Comparison of ENCODE assay signal across 8 cellular contexts in the genomic region with DNA sequence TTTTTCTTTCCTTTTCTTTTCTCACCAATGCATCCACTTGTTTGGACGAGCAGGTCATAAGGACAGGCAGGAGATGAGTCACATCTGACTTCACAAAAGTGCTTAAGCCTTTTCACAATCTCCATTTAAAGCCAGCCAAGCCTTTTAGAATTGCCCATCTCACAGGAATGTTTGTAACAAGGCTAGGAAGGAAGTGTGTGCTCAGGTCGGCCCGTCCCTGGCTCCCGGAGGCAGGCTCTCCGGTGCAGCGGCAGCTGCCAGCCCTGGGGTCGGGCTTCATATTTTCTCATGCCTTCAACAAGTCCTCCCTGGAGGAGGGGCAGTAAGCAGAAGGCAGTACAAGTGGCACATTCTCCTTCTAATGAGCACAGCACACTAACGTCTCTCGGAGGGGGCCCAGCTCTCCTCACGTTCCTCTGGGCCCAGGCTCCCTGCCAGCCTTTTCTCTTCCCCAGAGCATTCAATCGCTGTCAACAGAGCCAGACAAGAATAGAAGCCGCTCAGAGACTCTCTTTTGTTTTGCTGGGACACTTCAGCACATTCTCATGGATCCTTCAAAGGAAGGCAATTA.
A peak's percentile ranks its signal among the peaks of the same experiment; 100 is the strongest.
DNase-seq lines count a peak whose midpoint lies in the region; ATAC-seq and TF ChIP-seq lines count a peak whose summit lies in the region.

No MANE protein-coding gene starts in this region.

- no peak overlapping the region for H3K4me3 ChIP-seq in GM06990 (replicated peaks; ENCODE audit: low read depth, low read length)

- peak; percentile 93 for ATAC-seq in SK-N-SH treated with all-trans-retinoic acid at 6 μM for 48 hours
- ATAC-seq in Right ventricle myocardium inferior: peak; percentile 85
- ATAC-seq in HG02642 (IDR thresholded peaks at IDR 0.05; ENCODE audit: poor library complexity, unreplicated experiment): no peak
- no peak for ATAC-seq in GM18505 (IDR thresholded peaks at IDR 0.05; ENCODE audit: unreplicated experiment)

- intact Hi-C loops in Right ventricle myocardium inferior (cut with DNase I): no loop called here

- H3K27me3 ChIP-seq in GM06990 (replicated peaks; ENCODE audit: control insufficient read depth, insufficient read depth, low read length): no peaks in the 10 kb centered on the region

- TF ChIP-seq POLR2A in GM18505 (IDR thresholded peaks at IDR 0.05; ENCODE audit: borderline replicate concordance, extremely low read depth, insufficient read depth, insufficient read length): no peak

- no peaks in the 10 kb centered on the region; the same call in 1 of the 2 replicates for H3K36me3 ChIP-seq in GM06990 (ENCODE audit: control insufficient read depth, insufficient read depth, low read length)

- DNase-seq in GM06990 (ENCODE audit: extremely low read depth, insufficient read length) (peak; percentile 35), Right ventricle myocardium inferior (ENCODE audit: missing footprints) (no peak), retina (peak; percentile 85), NCI-H524 (lab: John Stamatoyannopoulos, UW) (no peak)
- no peak for DNase-seq in stimulated activated CD4-positive, alpha-beta T cell treated with anti-CD3 and anti-CD28 coated beads, Interleukin-12 subunit alpha, Interleukin-12 subunit beta, amount 100 ng/mL, for 4 hours

- no peak for TF ChIP-seq CTCF in GM06990 (IDR thresholded peaks at IDR 0.05; ENCODE audit: insufficient read depth, low read length, poor library complexity, severe bottlenecking)

TF ChIP-seq in SK-N-SH treated with all-trans-retinoic acid at 6 μM for 48 hours, 23 proteins besides CTCF, POLR2A, EP300 and RAD21:
- TF ChIP-seq BACH2 (CRISPR knock-in tag; IDR thresholded peaks at IDR 0.05; ENCODE audit: borderline replicate concordance) (no peak), ISL1 (CRISPR knock-in tag; IDR thresholded peaks at IDR 0.05) (peak; percentile 27; the same call in 1 of the 2 replicates), ARNTL (CRISPR knock-in tag; IDR thresholded peaks at IDR 0.05; ENCODE audit: borderline replicate concordance, low read depth) (no peak)

Comparison
In these comparisons a context has a peak if more than half of its experiments do, and no peak if none do; other contexts are left out.
1. DNase-seq: peak in GM06990 (single experiment) and retina (single experiment); none in Right ventricle myocardium inferior (single experiment), stimulated activated CD4-positive, alpha-beta T cell treated with anti-CD3 and anti-CD28 coated beads, Interleukin-12 subunit alpha, Interleukin-12 subunit beta, amount 100 ng/mL, for 4 hours (single experiment) and NCI-H524 (0 of 2).
2. ATAC-seq: peak in SK-N-SH treated with all-trans-retinoic acid at 6 μM for 48 hours (single experiment) and Right ventricle myocardium inferior (single experiment); none in HG02642 (single experiment) and GM18505 (single experiment).